ENCODE assay signal across 24 cellular contexts in genomic region chr12:61821381-61821780, GRCh38.
"Had no signal": no experiment of that assay in that cellular context is flagged by ENCODE, and none has a peak within 500 bp of the region (broad histone marks: within the 10 kb centered on the region; RNA-seq: fewer than 3 reads in every experiment).

No MANE protein-coding gene starts in this region.

- H3K27me3 Mint-ChIP-seq: activated CD8-positive, alpha-beta memory T cell treated with anti-CD3 and anti-CD28 coated beads, Interleukin-2, amount 10 ng/mL, durations not matched to agents 7 days and 5 days; activated naive CD4-positive, alpha-beta T cell treated with anti-CD3 and anti-CD28 coated beads, Interleukin-2, amount 10 ng/mL, durations not matched to agents 7 days and 5 days; progenitor cell of endocrine pancreas had no signal

- H3K27me3 ChIP-seq: adrenal gland, esophagus muscularis mucosa, right atrium auricular region, suprapubic skin had no signal

- H3K4me1 Mint-ChIP-seq: activated CD8-positive, alpha-beta memory T cell treated with anti-CD3 and anti-CD28 coated beads, Interleukin-2, amount 10 ng/mL, durations not matched to agents 7 days and 5 days; activated naive CD4-positive, alpha-beta T cell treated with anti-CD3 and anti-CD28 coated beads, Interleukin-2, amount 10 ng/mL, durations not matched to agents 7 days and 5 days; mesothelial cell of epicardium; nephron progenitor cell had no signal

- H3K9me3 ChIP-seq: adrenal gland, esophagus muscularis mucosa, lower lobe of right lung, right atrium auricular region had no signal

- H3K9me3 Mint-ChIP-seq: activated naive CD4-positive, alpha-beta T cell treated with anti-CD3 and anti-CD28 coated beads, Interleukin-2, amount 10 ng/mL, durations not matched to agents 7 days and 5 days; activated T-helper 2 cell treated with anti-CD3 and anti-CD28 coated beads, Interferon-gamma antibody, Interleukin-2, Interleukin-4, amounts not matched to agents 10 μg/mL and 5 μg/mL and 100 μg/mL, durations not matched to agents 14 hours and 24 hours and 36 hours; mesothelial cell of epicardium; nephron progenitor cell had no signal

- H3K36me3 ChIP-seq: adrenal gland, esophagus muscularis mucosa, lower lobe of right lung, right atrium auricular region, suprapubic skin had no signal

- H3K27ac Mint-ChIP-seq: activated CD8-positive, alpha-beta memory T cell treated with anti-CD3 and anti-CD28 coated beads, Interleukin-2, amount 10 ng/mL, durations not matched to agents 7 days and 5 days; activated naive CD4-positive, alpha-beta T cell treated with anti-CD3 and anti-CD28 coated beads, Interleukin-2, amount 10 ng/mL, durations not matched to agents 7 days and 5 days; activated T-helper 2 cell treated with anti-CD3 and anti-CD28 coated beads, Interferon-gamma antibody, Interleukin-2, Interleukin-4, amounts not matched to agents 10 μg/mL and 5 μg/mL and 100 μg/mL, durations not matched to agents 14 hours and 24 hours and 36 hours; mesothelial cell of epicardium; nephron progenitor cell; progenitor cell of endocrine pancreas had no signal

- H3K4me3 Mint-ChIP-seq: activated CD8-positive, alpha-beta memory T cell treated with anti-CD3 and anti-CD28 coated beads, Interleukin-2, amount 10 ng/mL, durations not matched to agents 7 days and 5 days; activated naive CD4-positive, alpha-beta T cell treated with anti-CD3 and anti-CD28 coated beads, Interleukin-2, amount 10 ng/mL, durations not matched to agents 7 days and 5 days; mesothelial cell of epicardium; nephron progenitor cell had no signal

- H3K27ac ChIP-seq: adrenal gland, coronary artery, esophagus muscularis mucosa, lower lobe of right lung, right atrium auricular region, skin epidermis, suprapubic skin, VCaP had no signal

- ATAC-seq: activated CD8-positive, alpha-beta memory T cell treated with anti-CD3 and anti-CD28 coated beads, Interleukin-2, amount 10 ng/mL, durations not matched to agents 7 days and 5 days; left cardiac atrium; lower lobe of right lung; stimulated activated naive CD8-positive, alpha-beta T cell treated with anti-CD3 and anti-CD28 coated beads, Interleukin-15, Interleukin-2, amounts not matched to agents 100 U/mL and 50 U/mL, for 24 hours had no signal

- H3K36me3 Mint-ChIP-seq: activated CD8-positive, alpha-beta memory T cell treated with anti-CD3 and anti-CD28 coated beads, Interleukin-2, amount 10 ng/mL, durations not matched to agents 7 days and 5 days; activated naive CD4-positive, alpha-beta T cell treated with anti-CD3 and anti-CD28 coated beads, Interleukin-2, amount 10 ng/mL, durations not matched to agents 7 days and 5 days; mesothelial cell of epicardium had no signal

- H3K4me1 ChIP-seq: adrenal gland, lower lobe of right lung, right atrium auricular region, suprapubic skin had no signal

- H3K4me3 ChIP-seq: adrenal gland, coronary artery, esophagus muscularis mucosa, lower lobe of right lung, right atrium auricular region, skin epidermis, suprapubic skin had no signal

- DNase-seq: activated CD4-positive, alpha-beta T cell treated with anti-CD3 and anti-CD28 coated beads for 1 hour; activated CD4-positive, alpha-beta T cell treated with anti-CD3 and anti-CD28 coated beads, Interleukin-2, amount 50 U/mL, for 4 hours; activated CD8-positive, alpha-beta memory T cell treated with anti-CD3 and anti-CD28 coated beads, Interleukin-2, amount 10 ng/mL, durations not matched to agents 7 days and 5 days; activated naive CD4-positive, alpha-beta T cell treated with anti-CD3 and anti-CD28 coated beads, Interleukin-2, amount 10 ng/mL, durations not matched to agents 7 days and 5 days; activated T-cell treated with anti-CD3 and anti-CD28 coated beads, Interleukin-2, amount 50 U/mL, for 1 hour; adrenal gland; central memory CD4-positive, alpha-beta T cell; head of caudate nucleus; left cardiac atrium; lower lobe of right lung; nephron progenitor cell; stimulated activated CD4-positive, alpha-beta T cell treated with anti-CD3 and anti-CD28 coated beads, Interleukin-4, amount 100 ng/mL, for 4 hours; stimulated activated CD8-positive, alpha-beta memory T cell treated with anti-CD3 and anti-CD28 coated beads, Interleukin-4, amount 100 ng/mL, for 48 hours; stimulated activated naive CD8-positive, alpha-beta T cell treated with anti-CD3 and anti-CD28 coated beads, Interleukin-15, Interleukin-2, amounts not matched to agents 100 U/mL and 50 U/mL, for 24 hours; trophoblast cell had no signal
